8 cellular contexts compared by ENCODE assay signal in the genomic region with DNA sequence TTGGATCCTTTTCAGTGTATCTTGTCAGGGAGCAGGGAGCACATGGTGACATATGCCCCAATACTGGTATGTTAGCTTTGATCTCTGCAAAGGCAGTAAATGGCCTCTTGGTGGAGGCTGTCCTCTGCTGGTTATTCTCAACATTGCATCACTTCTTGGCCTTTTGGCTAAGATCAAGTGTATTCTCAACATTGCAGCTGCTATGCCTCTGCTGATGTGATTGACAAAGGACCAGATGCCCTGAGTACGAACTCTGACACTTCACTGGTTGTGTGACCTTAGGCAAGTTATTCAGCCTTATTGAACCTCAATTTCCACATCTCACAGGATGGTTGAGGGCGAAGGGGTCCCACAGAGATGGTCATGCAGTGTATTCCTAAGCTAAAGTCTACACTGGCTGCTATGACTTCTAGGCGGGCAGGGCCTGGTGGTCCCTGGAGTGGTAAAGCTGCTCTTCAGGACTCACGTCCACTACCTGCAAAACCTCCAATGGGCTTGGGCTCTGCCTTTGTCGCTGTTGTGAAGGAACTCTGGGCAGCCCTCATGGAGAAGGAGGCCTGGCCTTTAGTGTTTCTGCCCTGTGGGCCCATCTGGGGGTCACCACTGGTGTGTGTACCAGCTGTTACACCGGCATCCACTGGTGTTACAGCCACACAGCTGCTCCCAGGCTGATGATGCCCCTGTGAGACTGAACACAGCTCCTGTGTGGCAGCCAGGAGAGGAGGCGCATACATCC.
DNase-seq lines count a peak whose midpoint lies in the region; ATAC-seq, FAIRE-seq and TF ChIP-seq lines count a peak whose summit lies in the region.

No MANE protein-coding gene starts in this region.

- H3K4me3 ChIP-seq in bronchial epithelial cell (ENCODE audit: low read depth, low read length) (no peak overlapping the region), kidney (ENCODE audit: low read length in 2 of 2) (no peak overlapping the region)

- FAIRE-seq in bronchial epithelial cell (lab: Jason Lieb, UNC) (peak; percentile 80), kidney (lab: Jason Lieb, UNC) (no peak)

- no peak overlapping the region for H3K9ac ChIP-seq in kidney (ENCODE audit: low read length in 2 of 2)

- intact Hi-C loops in kidney (cut with DNase I), result loop anchor here (5.0 kb wide), 1 partner anchor 182 kb away; no protein-coding TSS in a partner anchor

- H3K36me3 ChIP-seq in bronchial epithelial cell (ENCODE audit: control insufficient read depth, insufficient read depth, low read length) (no peaks in the 10 kb centered on the region), kidney (ENCODE audit: control insufficient read depth in 1 of 2, insufficient read depth in 2 of 2, low read length in 2 of 2) (no peaks in the 10 kb centered on the region)

- H3K9me3 ChIP-seq in kidney (ENCODE audit: control insufficient read depth in 1 of 2, low read length in 2 of 2), result no peaks in the 10 kb centered on the region

- H3K27me3 ChIP-seq in bronchial epithelial cell (ENCODE audit: control insufficient read depth, insufficient read depth, low read length), result no peaks in the 10 kb centered on the region

- DNase-seq in activated CD4-positive, alpha-beta T cell treated with anti-CD3 and anti-CD28 coated beads for 24 hours (ENCODE audit: low read depth in 2 of 2), result peak; percentile 18 to 22
- no peak for DNase-seq in activated CD4-positive, alpha-beta T cell treated with anti-CD3 and anti-CD28 coated beads for 1 hour
- DNase-seq in NCI-H187 treated with DMSO at 0.1 percent for 48 hours (lab: John Stamatoyannopoulos, UW), result peak; percentile 31
- DNase-seq in T follicular helper cell (ENCODE audit: low read depth), result peak; percentile 8
- peak; percentile 81 for DNase-seq in bronchial epithelial cell (ENCODE audit: low read depth)
- DNase-seq in kidney, result no peak
- peak; percentile 12 for DNase-seq in stimulated activated CD4-positive, alpha-beta T cell treated with anti-CD3 and anti-CD28 coated beads, Interleukin-4, amount 100 ng/mL, for 1 hour

- H3K27ac ChIP-seq in kidney (ENCODE audit: low read depth in 2 of 2, low read length in 2 of 2), result no peak overlapping the region

- peaks cover 0 to 9% of the 10 kb centered on the region in 2 donors for H3K4me1 ChIP-seq in kidney (ENCODE audit: control insufficient read depth in 1 of 2, insufficient read depth in 1 of 2, low read depth in 1 of 2, low read length in 2 of 2)

- peak; percentile 98 for TF ChIP-seq CTCF in bronchial epithelial cell (IDR thresholded peaks at IDR 0.05; ENCODE audit: insufficient read depth, low read length, severe bottlenecking)
- TF ChIP-seq CTCF in kidney (IDR thresholded peaks at IDR 0.05; ENCODE audit: borderline replicate concordance, extremely low read depth, insufficient read depth), result peak; percentile 100

- peak; percentile 70 for ATAC-seq in HG02852 (IDR thresholded peaks at IDR 0.05; ENCODE audit: unreplicated experiment)

Comparison
In these comparisons a context has a peak if more than half of its experiments do, and no peak if none do; other contexts are left out.
1. DNase-seq: peak in activated CD4-positive, alpha-beta T cell treated with anti-CD3 and anti-CD28 coated beads for 24 hours (2 of 2), NCI-H187 treated with DMSO at 0.1 percent for 48 hours (single experiment), T follicular helper cell (single experiment), bronchial epithelial cell (single experiment) and stimulated activated CD4-positive, alpha-beta T cell treated with anti-CD3 and anti-CD28 coated beads, Interleukin-4, amount 100 ng/mL, for 1 hour (single experiment); none in activated CD4-positive, alpha-beta T cell treated with anti-CD3 and anti-CD28 coated beads for 1 hour (single experiment) and kidney (single experiment).